Comparison of ENCODE assay signal across 17 cellular contexts in the genomic region with DNA sequence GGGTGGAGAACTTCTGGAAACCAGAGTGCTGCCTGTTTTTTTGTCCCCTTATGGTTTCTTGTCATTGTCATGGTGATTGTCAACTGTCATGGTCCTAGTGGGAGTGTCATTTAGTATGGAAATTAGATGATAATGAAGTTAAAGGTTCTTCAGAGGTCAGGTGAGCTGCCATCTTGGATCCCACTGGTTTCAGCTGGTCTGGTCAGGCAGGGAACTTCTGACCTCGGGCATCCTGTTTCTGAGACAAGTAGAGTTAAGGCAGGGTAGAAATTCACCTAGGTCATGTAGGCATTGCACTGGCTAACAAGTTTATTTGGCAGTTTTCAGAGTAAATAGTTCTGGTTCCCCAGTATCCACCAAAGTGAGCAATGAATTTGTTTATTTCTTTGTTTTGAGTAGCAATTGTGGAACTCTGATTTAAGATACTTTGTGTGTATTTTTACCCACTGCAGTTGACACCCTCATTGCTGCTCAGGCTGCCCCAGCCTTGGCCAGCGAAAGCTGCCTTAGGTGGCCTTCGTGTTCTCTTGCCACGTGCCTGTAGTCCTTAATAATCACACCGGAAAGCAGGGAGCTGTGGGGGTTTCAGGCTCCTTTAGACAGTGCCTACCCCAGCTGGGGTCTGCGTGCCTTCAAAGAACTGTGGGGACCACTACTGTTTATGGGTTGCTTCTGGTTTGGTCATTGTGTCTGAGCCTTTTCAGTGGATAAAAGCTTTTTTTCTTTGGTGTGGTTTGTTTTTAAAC. TPM values are rescaled to one million over a fixed set of nuclear protein-coding genes. Genes with fewer than 3 reads are reported as not detected.
A peak's percentile ranks its signal among the peaks of the same experiment; 100 is the strongest.
DNase-seq lines count a peak whose midpoint lies in the region; ATAC-seq, FAIRE-seq and TF ChIP-seq lines count a peak whose summit lies in the region.
"Had no signal": no experiment of that assay in that cellular context is flagged by ENCODE, and none has a peak within 500 bp of the region (broad histone marks: within the 10 kb centered on the region; RNA-seq: fewer than 3 reads in every experiment).

No MANE protein-coding gene starts in this region.

- peak overlapping the region; percentile 66 for H3K27ac Mint-ChIP-seq in activated T-cell treated with anti-CD3 and anti-CD28 coated beads, Interleukin-2, amount 50 U/mL, for 72 hours
- H3K27ac Mint-ChIP-seq in T-helper 17 cell: peak overlapping the region; percentile 96
- peak overlapping the region; percentile 45 for H3K27ac Mint-ChIP-seq in stimulated activated effector memory CD8-positive, alpha-beta T cell treated with anti-CD3 and anti-CD28 coated beads, Interleukin-12 subunit alpha, Interleukin-12 subunit beta, amount 100 ng/mL, for 72 hours
- H3K27ac Mint-ChIP-seq: neural progenitor cell had no signal

- POLR2A ChIA-PET in GM12878 (lab: Charles Lee): interaction anchor here (1.0 kb wide), 1 partner anchor 29 kb away, joined by 3 read pairs; no protein-coding TSS in a partner anchor

- DNase-seq in activated T-cell treated with anti-CD3 and anti-CD28 coated beads, Interleukin-2, amount 50 U/mL, for 72 hours: no peak
- no peak for DNase-seq in activated T-cell treated with anti-CD3 and anti-CD28 coated beads for 4 hours
- DNase-seq in T-helper 17 cell: no peak
- no peak for DNase-seq in GM12878 (ENCODE audit: low read depth, low spot score)
- no peak for DNase-seq in stimulated activated effector memory CD8-positive, alpha-beta T cell treated with anti-CD3 and anti-CD28 coated beads, Interleukin-12 subunit alpha, Interleukin-12 subunit beta, amount 100 ng/mL, for 72 hours (ENCODE audit: low spot score in 2 of 2)
- no peak for DNase-seq in thyroid gland
- DNase-seq: cerebellar nuclear complex, EL, mesenchymal stem cell, NCI-H1694 treated with DMSO at 0.1 percent for 48 hours, NCI-H345 had no signal

- TF ChIP-seq EP300 in GM12878 (IDR thresholded peaks at IDR 0.05; ENCODE audit: borderline replicate concordance in 1 of 2, control insufficient read depth in 1 of 2, low read depth in 2 of 2, low read length in 2 of 2): no peak

- H3K27me3 ChIP-seq in GM12878 (replicated peaks in 1 of 2; ENCODE audit: control insufficient read depth in 2 of 2, insufficient read depth in 2 of 2, low read length in 1 of 2) (no peaks in the 10 kb centered on the region), thyroid gland (no peaks in the 10 kb centered on the region)
- H3K27me3 ChIP-seq: neural progenitor cell, right atrium auricular region had no signal

- RAD21 ChIA-PET in GM12878 (lab: Charles Lee; ENCODE audit: unreplicated experiment): interaction anchor here (1.2 kb wide), 1 partner anchor 29 kb away, joined by 6 read pairs; no protein-coding TSS in a partner anchor

- intact Hi-C loops in GM12878 (cut with micrococcal nuclease; ENCODE audit: unreplicated experiment) (no loop called here), thyroid gland (cut with DNase I) (no loop called here)

- peaks cover 90% of the 10 kb centered on the region for H3K79me2 ChIP-seq in GM12878 (ENCODE audit: control insufficient read depth, insufficient read depth, low read length)

- no peak for TF ChIP-seq RAD21 in GM12878 (IDR thresholded peaks at IDR 0.05; ENCODE audit: insufficient read depth, low read depth, low read length)

- TF ChIP-seq POLR2A in GM12878 (IDR thresholded peaks at IDR 0.05; ENCODE audit: low read depth, low read length): no peak
- TF ChIP-seq POLR2A in thyroid gland (IDR thresholded peaks at IDR 0.05): no peak

- H3K4me2 ChIP-seq in GM12878 (ENCODE audit: control insufficient read depth, insufficient read depth): no peak overlapping the region
- H3K4me2 ChIP-seq: neural progenitor cell had no signal

- peaks cover 4 to 10% of the 10 kb centered on the region in 2 donors for H3K36me3 Mint-ChIP-seq in activated T-cell treated with anti-CD3 and anti-CD28 coated beads, Interleukin-2, amount 50 U/mL, for 72 hours (ENCODE audit: insufficient read depth in 2 of 2)
- no peaks in the 10 kb centered on the region for H3K36me3 Mint-ChIP-seq in T-helper 17 cell (ENCODE audit: low read depth)
- peaks cover 28% of the 10 kb centered on the region for H3K36me3 Mint-ChIP-seq in stimulated activated effector memory CD8-positive, alpha-beta T cell treated with anti-CD3 and anti-CD28 coated beads, Interleukin-12 subunit alpha, Interleukin-12 subunit beta, amount 100 ng/mL, for 72 hours

- H3K27ac ChIP-seq in GM12878 (ENCODE audit: control insufficient read depth, insufficient read depth) (no peak overlapping the region), thyroid gland (no peak overlapping the region)
- H3K27ac ChIP-seq: neural progenitor cell, right atrium auricular region had no signal

- SMC1A ChIA-PET in GM12878 (lab: Charles Lee; ENCODE audit: uncharacterized antibody, unreplicated experiment): interaction anchor here (2.7 kb wide), 1 partner anchor 10 kb away, joined by 10 read pairs; no protein-coding TSS in a partner anchor

- in situ Hi-C loops in GM12878 (cut with MboI): no loop called here

- no peak overlapping the region for H3K9ac ChIP-seq in GM12878 (ENCODE audit: control insufficient read depth, insufficient read depth, low read length)
- H3K9ac ChIP-seq: neural progenitor cell had no signal

- H3K27me3 Mint-ChIP-seq in activated T-cell treated with anti-CD3 and anti-CD28 coated beads, Interleukin-2, amount 50 U/mL, for 72 hours (ENCODE audit: low read depth): no peaks in the 10 kb centered on the region
- H3K27me3 Mint-ChIP-seq in T-helper 17 cell: no peaks in the 10 kb centered on the region

- WGBS in GM12878 (ENCODE audit: insufficient coverage, insufficient replicate concordance, low lambda C conversion rate, missing lambda C conversion rate): 83% methylated on average over 6 of the region's 6 CpGs
- 92 to 95% methylated on average over 6 of the region's 6 CpGs for WGBS in thyroid gland, 2 donors

- H3K4me3 ChIP-seq in GM12878: no peak overlapping the region
- H3K4me3 ChIP-seq in thyroid gland (replicated peaks in 1 of 3): no peak overlapping the region
- H3K4me3 ChIP-seq: neural progenitor cell, right atrium auricular region had no signal

- H3K9me3 ChIP-seq in T-helper 17 cell (ENCODE audit: control insufficient read depth, low read length, poor library complexity, severe bottlenecking) (no peaks in the 10 kb centered on the region), GM12878 (replicated peaks; ENCODE audit: control insufficient read depth, insufficient read depth, low read length) (no peaks in the 10 kb centered on the region), thyroid gland (no peaks in the 10 kb centered on the region)
- H3K9me3 ChIP-seq: right atrium auricular region had no signal

- peaks cover 97% of the 10 kb centered on the region for H3K4me1 Mint-ChIP-seq in activated T-cell treated with anti-CD3 and anti-CD28 coated beads, Interleukin-2, amount 50 U/mL, for 72 hours (ENCODE audit: low read depth)
- H3K4me1 Mint-ChIP-seq in T-helper 17 cell: peaks cover 68% of the 10 kb centered on the region
- peaks cover 89% of the 10 kb centered on the region for H3K4me1 Mint-ChIP-seq in stimulated activated effector memory CD8-positive, alpha-beta T cell treated with anti-CD3 and anti-CD28 coated beads, Interleukin-12 subunit alpha, Interleukin-12 subunit beta, amount 100 ng/mL, for 72 hours

- peak overlapping the region; percentile 29 to 92 for H3K4me3 Mint-ChIP-seq in activated T-cell treated with anti-CD3 and anti-CD28 coated beads, Interleukin-2, amount 50 U/mL, for 72 hours
- H3K4me3 Mint-ChIP-seq in T-helper 17 cell: peak overlapping the region; percentile 79
- no peak overlapping the region for H3K4me3 Mint-ChIP-seq in stimulated activated effector memory CD8-positive, alpha-beta T cell treated with anti-CD3 and anti-CD28 coated beads, Interleukin-12 subunit alpha, Interleukin-12 subunit beta, amount 100 ng/mL, for 72 hours
- H3K4me3 Mint-ChIP-seq: neural progenitor cell had no signal

- CTCF ChIA-PET in GM12878 (lab: Yijun Ruan, JAX): no interaction called here

- no peak for ATAC-seq in activated T-cell treated with anti-CD3 and anti-CD28 coated beads, Interleukin-2, amount 50 U/mL, for 72 hours (replicated peaks in 1 of 2)
- no peak for ATAC-seq in T-helper 17 cell
- no peak for ATAC-seq in GM12878
- no peak for ATAC-seq in stimulated activated effector memory CD8-positive, alpha-beta T cell treated with anti-CD3 and anti-CD28 coated beads, Interleukin-12 subunit alpha, Interleukin-12 subunit beta, amount 100 ng/mL, for 72 hours
- ATAC-seq in GM21737 (IDR thresholded peaks at IDR 0.05; ENCODE audit: unreplicated experiment): no peak
- no peak for ATAC-seq in GM18867 (IDR thresholded peaks at IDR 0.05; ENCODE audit: unreplicated experiment)

- BruUV-seq in GM12878 (replicated peaks; lab: Mats Ljungman, UMichigan): no TSS peak

- no peaks in the 10 kb centered on the region for H3K9me3 Mint-ChIP-seq in activated T-cell treated with anti-CD3 and anti-CD28 coated beads, Interleukin-2, amount 50 U/mL, for 72 hours
- H3K9me3 Mint-ChIP-seq in stimulated activated effector memory CD8-positive, alpha-beta T cell treated with anti-CD3 and anti-CD28 coated beads, Interleukin-12 subunit alpha, Interleukin-12 subunit beta, amount 100 ng/mL, for 72 hours: no peaks in the 10 kb centered on the region

- H3K36me3 ChIP-seq in GM12878 (ENCODE audit: control insufficient read depth in 2 of 2, insufficient read depth in 2 of 2, low read length in 1 of 2): no peaks in the 10 kb centered on the region; a peak in 1 of 4 replicates
- H3K36me3 ChIP-seq in thyroid gland: no peaks in the 10 kb centered on the region
- H3K36me3 ChIP-seq: neural progenitor cell, right atrium auricular region had no signal

- no peak for FAIRE-seq in GM12878 (lab: Jason Lieb, UNC)
- FAIRE-seq: endometrium, keratinocyte had no signal

- TF ChIP-seq CTCF in GM12878 (IDR thresholded peaks at IDR 0.05 in 2 of 3, conservative IDR thresholded peaks at IDR 0.05 in 1 of 3; ENCODE audit: control insufficient read depth in 2 of 3, extremely low read depth in 1 of 3, insufficient read depth in 1 of 3, low read depth in 3 of 3, low read length in 3 of 3): no peak
- TF ChIP-seq CTCF in thyroid gland (IDR thresholded peaks at IDR 0.05): no peak

- H3K4me1 ChIP-seq in GM12878 (ENCODE audit: control insufficient read depth, insufficient read depth, low read length): peaks cover 54% of the 10 kb centered on the region
- H3K4me1 ChIP-seq in thyroid gland: peaks cover 32 to 50% of the 10 kb centered on the region in 2 donors

- H4K20me1 ChIP-seq in GM12878 (ENCODE audit: control insufficient read depth, insufficient read depth): no peaks in the 10 kb centered on the region

- no peak overlapping the region for H2AFZ ChIP-seq in GM12878 (ENCODE audit: control insufficient read depth, low read depth, low read length)
- H2AFZ ChIP-seq: neural progenitor cell had no signal

RNA-seq across cellular contexts. Expression of a gene that starts 48.7 kb away (rescaled TPM):
- 100 to 1,000 TPM; 159 to 161 TPM for total RNA-seq in activated T-cell treated with anti-CD3 and anti-CD28 coated beads, Interleukin-2, amount 50 U/mL, for 72 hours
- total RNA-seq in T-helper 17 cell (100 to 1,000 TPM; 114 to 151 TPM), GM12878 (2014; rRNA removed) (25.1 and 25.4 TPM in 2 replicates), GM12878 (2014; rRNA removed; fragmentation: Illumina TruSeq; extraction: Trizol) (13.5 and 15.3 TPM in 2 replicates), GM12878 (2021) (30.9 and 36.5 TPM in 2 replicates), thyroid gland (10 to 100 TPM; 46.0 to 62.6 (median 55.3) TPM)
- 14.3 and 15.4 TPM in 2 replicates for total RNA-seq in GM12878 (2013; cell fraction: nucleolus; rRNA removed)
- polyA plus RNA-seq in GM12878 (2011; ENCODE audit: low read depth): 5.6 TPM
- polyA plus RNA-seq in GM12878 (2011; rRNA removed) (11.6 and 13.0 TPM in 2 replicates), GM12878 (2014; fragmentation: Illumina TruSeq; extraction: Trizol) (10.1 and 15.4 TPM in 2 replicates), GM12878 (2014; fragmentation: Nextera tagmentation; extraction: Ambion mirVana) (1 to 10 TPM; 1.2 to 3.1 TPM), GM12878 (2014; rRNA removed) (28.1 and 31.1 TPM in 2 replicates), GM12878 (2016; fragmentation: Nextera tagmentation; extraction: Ambion mirVana) (1 to 10 TPM; 5.2 to 7.2 TPM)
- 12.3 and 19.8 TPM in 2 replicates for polyA plus RNA-seq in GM12878 (2011; cell fraction: cytosol; rRNA removed)
- 10.9 and 14.6 TPM in 2 replicates for polyA plus RNA-seq in GM12878 (2011; cell fraction: nucleus; rRNA removed)
- 19.1 and 19.3 TPM in 2 replicates for polyA plus RNA-seq in GM12878 (2012)
- 14.9 and 16.7 TPM in 2 replicates for polyA minus RNA-seq in GM12878 (2011; rRNA and poly(A)+ RNA removed)
- 4.4 and 9.6 TPM in 2 replicates for polyA minus RNA-seq in GM12878 (2011; cell fraction: cytosol; rRNA and poly(A)+ RNA removed)
- polyA minus RNA-seq in GM12878 (2011; cell fraction: nucleus; rRNA and poly(A)+ RNA removed): 8.1 and 14.5 TPM in 2 replicates

Comparison
In these comparisons a context has a peak if more than half of its experiments do, and no peak if none do; other contexts are left out.
1. H3K27ac Mint-ChIP-seq: peak in every context shown above with its lines; median percentile 96 in T-helper 17 cell; 66 in activated T-cell treated with anti-CD3 and anti-CD28 coated beads, Interleukin-2, amount 50 U/mL, for 72 hours; 45 in stimulated activated effector memory CD8-positive, alpha-beta T cell treated with anti-CD3 and anti-CD28 coated beads, Interleukin-12 subunit alpha, Interleukin-12 subunit beta, amount 100 ng/mL, for 72 hours.